ENCODE assay signal across 1 cellular context in genomic region chr19:57406516-57407123, GRCh38.
TF ChIP-seq lines count a peak whose summit lies in the region.

No MANE protein-coding gene starts in this region.

TF ChIP-seq in HepG2, 621 proteins besides CTCF, POLR2A, EP300 and RAD21 (continued from another document and continues in another):
- TF ChIP-seq, protein P1, sequence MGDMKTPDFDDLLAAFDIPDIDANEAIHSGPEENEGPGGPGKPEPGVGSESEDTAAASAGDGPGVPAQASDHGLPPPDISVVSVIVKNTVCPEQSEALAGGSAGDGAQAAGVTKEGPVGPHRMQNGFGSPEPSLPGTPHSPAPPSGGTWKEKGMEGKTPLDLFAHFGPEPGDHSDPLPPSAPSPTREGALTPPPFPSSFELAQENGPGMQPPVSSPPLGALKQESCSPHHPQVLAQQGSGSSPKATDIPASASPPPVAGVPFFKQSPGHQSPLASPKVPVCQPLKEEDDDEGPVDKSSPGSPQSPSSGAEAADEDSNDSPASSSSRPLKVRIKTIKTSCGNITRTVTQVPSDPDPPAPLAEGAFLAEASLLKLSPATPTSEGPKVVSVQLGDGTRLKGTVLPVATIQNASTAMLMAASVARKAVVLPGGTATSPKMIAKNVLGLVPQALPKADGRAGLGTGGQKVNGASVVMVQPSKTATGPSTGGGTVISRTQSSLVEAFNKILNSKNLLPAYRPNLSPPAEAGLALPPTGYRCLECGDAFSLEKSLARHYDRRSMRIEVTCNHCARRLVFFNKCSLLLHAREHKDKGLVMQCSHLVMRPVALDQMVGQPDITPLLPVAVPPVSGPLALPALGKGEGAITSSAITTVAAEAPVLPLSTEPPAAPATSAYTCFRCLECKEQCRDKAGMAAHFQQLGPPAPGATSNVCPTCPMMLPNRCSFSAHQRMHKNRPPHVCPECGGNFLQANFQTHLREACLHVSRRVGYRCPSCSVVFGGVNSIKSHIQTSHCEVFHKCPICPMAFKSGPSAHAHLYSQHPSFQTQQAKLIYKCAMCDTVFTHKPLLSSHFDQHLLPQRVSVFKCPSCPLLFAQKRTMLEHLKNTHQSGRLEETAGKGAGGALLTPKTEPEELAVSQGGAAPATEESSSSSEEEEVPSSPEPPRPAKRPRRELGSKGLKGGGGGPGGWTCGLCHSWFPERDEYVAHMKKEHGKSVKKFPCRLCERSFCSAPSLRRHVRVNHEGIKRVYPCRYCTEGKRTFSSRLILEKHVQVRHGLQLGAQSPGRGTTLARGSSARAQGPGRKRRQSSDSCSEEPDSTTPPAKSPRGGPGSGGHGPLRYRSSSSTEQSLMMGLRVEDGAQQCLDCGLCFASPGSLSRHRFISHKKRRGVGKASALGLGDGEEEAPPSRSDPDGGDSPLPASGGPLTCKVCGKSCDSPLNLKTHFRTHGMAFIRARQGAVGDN (CRISPR knock-in tag; IDR thresholded peaks at IDR 0.05) = peak; percentile 40
- TF ChIP-seq CC2D1A (CRISPR knock-in tag; IDR thresholded peaks at IDR 0.05) (no peak), NFKB2 (CRISPR knock-in tag; IDR thresholded peaks at IDR 0.05; ENCODE audit: borderline replicate concordance) (peak; percentile 45; the same call in 1 of the 2 replicates), ZNF143 (CRISPR knock-in tag; IDR thresholded peaks at IDR 0.05) (peak; percentile 62; the same call in 1 of the 2 replicates), FOSL2 (CRISPR knock-in tag; IDR thresholded peaks at IDR 0.05) (0 out of 2 replicates have a peak, but pooled peaks have one; percentile 30), ZFP62 (CRISPR knock-in tag; IDR thresholded peaks at IDR 0.05) (no peak), IKZF5 (CRISPR knock-in tag; IDR thresholded peaks at IDR 0.05) (0 out of 2 replicates have a peak, but pooled peaks have one; percentile 17), KMT2A (CRISPR knock-in tag; IDR thresholded peaks at IDR 0.05) (peak; percentile 39; the same call in 1 of the 2 replicates), ZNF605 (CRISPR knock-in tag; IDR thresholded peaks at IDR 0.05) (peak; percentile 52; the same call in 1 of the 2 replicates), HCFC1 (IDR thresholded peaks at IDR 0.05; ENCODE audit: low read depth, low read length) (0 out of 2 replicates have a peak, but pooled peaks have one; percentile 18), SP1 (IDR thresholded peaks at IDR 0.05) (no peak), SP1 (CRISPR knock-in tag; IDR thresholded peaks at IDR 0.05) (0 out of 2 replicates have a peak, but pooled peaks have one; percentile 20), XRCC5 (optimal IDR thresholded peaks at IDR 0.05; ENCODE audit: low read length) (peak; percentile 92), PHF8 (CRISPR knock-in tag; IDR thresholded peaks at IDR 0.05) (0 out of 2 replicates have a peak, but pooled peaks have one; percentile 16), ZBTB38 (CRISPR knock-in tag; IDR thresholded peaks at IDR 0.05) (peak; percentile 45; the same call in 1 of the 2 replicates), GABPB1 (CRISPR knock-in tag; IDR thresholded peaks at IDR 0.05) (peak; percentile 51; the same call in 1 of the 2 replicates), TBX2 (CRISPR knock-in tag; IDR thresholded peaks at IDR 0.05; ENCODE audit: borderline replicate concordance) (0 out of 2 replicates have a peak, but pooled peaks have one; percentile 22), ZSCAN12 (CRISPR knock-in tag; IDR thresholded peaks at IDR 0.05) (no peak), ASH2L (IDR thresholded peaks at IDR 0.05; ENCODE audit: insufficient read length, low read depth, low read length) (peak; percentile 40), GATAD1 (CRISPR knock-in tag; IDR thresholded peaks at IDR 0.05) (peak; percentile 69; the same call in 1 of the 2 replicates), SAP130 (CRISPR knock-in tag; IDR thresholded peaks at IDR 0.05; ENCODE audit: low read depth) (peak; percentile 52; the same call in 1 of the 2 replicates), NBN (conservative IDR thresholded peaks at IDR 0.05) (no peak), ATF2 (CRISPR knock-in tag; IDR thresholded peaks at IDR 0.05) (peak; percentile 42; the same call in 1 of the 2 replicates), MIER3 (CRISPR knock-in tag; IDR thresholded peaks at IDR 0.05; ENCODE audit: borderline replicate concordance) (peak; percentile 65; the same call in 1 of the 2 replicates), ZNF766 (CRISPR knock-in tag; IDR thresholded peaks at IDR 0.05; ENCODE audit: borderline replicate concordance) (no peak), SNAI1 (CRISPR knock-in tag; IDR thresholded peaks at IDR 0.05; ENCODE audit: borderline replicate concordance) (no peak), BRCA1 (CRISPR knock-in tag; IDR thresholded peaks at IDR 0.05) (0 out of 2 replicates have a peak, but pooled peaks have one; percentile 26), CEBPB (IDR thresholded peaks at IDR 0.05; ENCODE audit: borderline replicate concordance, low read depth, low read length) (peak; percentile 84), SPEN (CRISPR knock-in tag; IDR thresholded peaks at IDR 0.05; ENCODE audit: low read depth) (0 out of 2 replicates have a peak, but pooled peaks have one; percentile 60), ZNF235 (CRISPR knock-in tag; IDR thresholded peaks at IDR 0.05; ENCODE audit: borderline replicate concordance) (no peak), ZBTB7B (CRISPR knock-in tag; IDR thresholded peaks at IDR 0.05) (0 out of 2 replicates have a peak, but pooled peaks have one; percentile 56), JUNB (CRISPR knock-in tag; IDR thresholded peaks at IDR 0.05; ENCODE audit: borderline replicate concordance) (no peak), ZNF343 (CRISPR knock-in tag; IDR thresholded peaks at IDR 0.05) (no peak), ZNF614 (CRISPR knock-in tag; IDR thresholded peaks at IDR 0.05; ENCODE audit: borderline replicate concordance) (peak; percentile 43; the same call in 1 of the 2 replicates), ZNF30 (CRISPR knock-in tag; IDR thresholded peaks at IDR 0.05) (no peak), PHF21A (CRISPR knock-in tag; IDR thresholded peaks at IDR 0.05) (0 out of 2 replicates have a peak, but pooled peaks have one; percentile 24), SRF (IDR thresholded peaks at IDR 0.05; ENCODE audit: low read depth, low read length) (no peak), HOXA3 (CRISPR knock-in tag; IDR thresholded peaks at IDR 0.05) (peak; percentile 71)
- TF ChIP-seq, protein P2, sequence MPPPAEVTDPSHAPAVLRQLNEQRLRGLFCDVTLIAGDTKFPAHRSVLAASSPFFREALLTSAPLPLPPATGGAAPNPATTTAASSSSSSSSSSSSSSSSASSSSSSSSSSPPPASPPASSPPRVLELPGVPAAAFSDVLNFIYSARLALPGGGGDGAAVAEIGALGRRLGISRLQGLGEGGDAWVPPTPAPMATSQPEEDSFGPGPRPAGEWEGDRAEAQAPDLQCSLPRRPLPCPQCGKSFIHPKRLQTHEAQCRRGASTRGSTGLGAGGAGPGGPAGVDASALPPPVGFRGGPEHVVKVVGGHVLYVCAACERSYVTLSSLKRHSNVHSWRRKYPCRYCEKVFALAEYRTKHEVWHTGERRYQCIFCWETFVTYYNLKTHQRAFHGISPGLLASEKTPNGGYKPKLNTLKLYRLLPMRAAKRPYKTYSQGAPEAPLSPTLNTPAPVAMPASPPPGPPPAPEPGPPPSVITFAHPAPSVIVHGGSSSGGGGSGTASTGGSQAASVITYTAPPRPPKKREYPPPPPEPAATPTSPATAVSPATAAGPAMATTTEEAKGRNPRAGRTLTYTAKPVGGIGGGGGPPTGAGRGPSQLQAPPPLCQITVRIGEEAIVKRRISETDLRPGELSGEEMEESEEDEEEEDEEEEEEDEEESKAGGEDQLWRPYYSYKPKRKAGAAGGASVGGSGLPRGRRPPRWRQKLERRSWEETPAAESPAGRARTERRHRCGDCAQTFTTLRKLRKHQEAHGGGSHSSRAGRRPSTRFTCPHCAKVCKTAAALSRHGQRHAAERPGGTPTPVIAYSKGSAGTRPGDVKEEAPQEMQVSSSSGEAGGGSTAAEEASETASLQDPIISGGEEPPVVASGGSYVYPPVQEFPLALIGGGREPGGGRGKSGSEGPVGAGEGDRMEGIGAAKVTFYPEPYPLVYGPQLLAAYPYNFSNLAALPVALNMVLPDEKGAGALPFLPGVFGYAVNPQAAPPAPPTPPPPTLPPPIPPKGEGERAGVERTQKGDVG (CRISPR knock-in tag; IDR thresholded peaks at IDR 0.05; ENCODE audit: borderline replicate concordance) = peak; percentile 41; the same call in 1 of the 2 replicates
- TF ChIP-seq, protein P3, sequence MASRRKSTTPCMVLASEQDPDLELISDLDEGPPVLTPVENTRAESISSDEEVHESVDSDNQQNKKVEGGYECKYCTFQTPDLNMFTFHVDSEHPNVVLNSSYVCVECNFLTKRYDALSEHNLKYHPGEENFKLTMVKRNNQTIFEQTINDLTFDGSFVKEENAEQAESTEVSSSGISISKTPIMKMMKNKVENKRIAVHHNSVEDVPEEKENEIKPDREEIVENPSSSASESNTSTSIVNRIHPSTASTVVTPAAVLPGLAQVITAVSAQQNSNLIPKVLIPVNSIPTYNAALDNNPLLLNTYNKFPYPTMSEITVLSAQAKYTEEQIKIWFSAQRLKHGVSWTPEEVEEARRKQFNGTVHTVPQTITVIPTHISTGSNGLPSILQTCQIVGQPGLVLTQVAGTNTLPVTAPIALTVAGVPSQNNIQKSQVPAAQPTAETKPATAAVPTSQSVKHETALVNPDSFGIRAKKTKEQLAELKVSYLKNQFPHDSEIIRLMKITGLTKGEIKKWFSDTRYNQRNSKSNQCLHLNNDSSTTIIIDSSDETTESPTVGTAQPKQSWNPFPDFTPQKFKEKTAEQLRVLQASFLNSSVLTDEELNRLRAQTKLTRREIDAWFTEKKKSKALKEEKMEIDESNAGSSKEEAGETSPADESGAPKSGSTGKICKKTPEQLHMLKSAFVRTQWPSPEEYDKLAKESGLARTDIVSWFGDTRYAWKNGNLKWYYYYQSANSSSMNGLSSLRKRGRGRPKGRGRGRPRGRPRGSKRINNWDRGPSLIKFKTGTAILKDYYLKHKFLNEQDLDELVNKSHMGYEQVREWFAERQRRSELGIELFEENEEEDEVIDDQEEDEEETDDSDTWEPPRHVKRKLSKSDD (CRISPR knock-in tag; IDR thresholded peaks at IDR 0.05; ENCODE audit: low read depth) = no peak
- TF ChIP-seq, protein P4, sequence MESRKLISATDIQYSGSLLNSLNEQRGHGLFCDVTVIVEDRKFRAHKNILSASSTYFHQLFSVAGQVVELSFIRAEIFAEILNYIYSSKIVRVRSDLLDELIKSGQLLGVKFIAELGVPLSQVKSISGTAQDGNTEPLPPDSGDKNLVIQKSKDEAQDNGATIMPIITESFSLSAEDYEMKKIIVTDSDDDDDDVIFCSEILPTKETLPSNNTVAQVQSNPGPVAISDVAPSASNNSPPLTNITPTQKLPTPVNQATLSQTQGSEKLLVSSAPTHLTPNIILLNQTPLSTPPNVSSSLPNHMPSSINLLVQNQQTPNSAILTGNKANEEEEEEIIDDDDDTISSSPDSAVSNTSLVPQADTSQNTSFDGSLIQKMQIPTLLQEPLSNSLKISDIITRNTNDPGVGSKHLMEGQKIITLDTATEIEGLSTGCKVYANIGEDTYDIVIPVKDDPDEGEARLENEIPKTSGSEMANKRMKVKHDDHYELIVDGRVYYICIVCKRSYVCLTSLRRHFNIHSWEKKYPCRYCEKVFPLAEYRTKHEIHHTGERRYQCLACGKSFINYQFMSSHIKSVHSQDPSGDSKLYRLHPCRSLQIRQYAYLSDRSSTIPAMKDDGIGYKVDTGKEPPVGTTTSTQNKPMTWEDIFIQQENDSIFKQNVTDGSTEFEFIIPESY (CRISPR knock-in tag; IDR thresholded peaks at IDR 0.05) = peak; percentile 41; the same call in 1 of the 2 replicates
- TF ChIP-seq, protein P5, sequence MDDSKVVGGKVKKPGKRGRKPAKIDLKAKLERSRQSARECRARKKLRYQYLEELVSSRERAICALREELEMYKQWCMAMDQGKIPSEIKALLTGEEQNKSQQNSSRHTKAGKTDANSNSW (CRISPR knock-in tag; IDR thresholded peaks at IDR 0.05; ENCODE audit: borderline replicate concordance) = no peak
- TF ChIP-seq, protein P6, sequence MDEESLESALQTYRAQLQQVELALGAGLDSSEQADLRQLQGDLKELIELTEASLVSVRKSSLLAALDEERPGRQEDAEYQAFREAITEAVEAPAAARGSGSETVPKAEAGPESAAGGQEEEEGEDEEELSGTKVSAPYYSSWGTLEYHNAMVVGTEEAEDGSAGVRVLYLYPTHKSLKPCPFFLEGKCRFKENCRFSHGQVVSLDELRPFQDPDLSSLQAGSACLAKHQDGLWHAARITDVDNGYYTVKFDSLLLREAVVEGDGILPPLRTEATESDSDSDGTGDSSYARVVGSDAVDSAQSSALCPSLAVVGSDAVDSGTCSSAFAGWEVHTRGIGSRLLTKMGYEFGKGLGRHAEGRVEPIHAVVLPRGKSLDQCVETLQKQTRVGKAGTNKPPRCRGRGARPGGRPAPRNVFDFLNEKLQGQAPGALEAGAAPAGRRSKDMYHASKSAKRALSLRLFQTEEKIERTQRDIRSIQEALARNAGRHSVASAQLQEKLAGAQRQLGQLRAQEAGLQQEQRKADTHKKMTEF (CRISPR knock-in tag; IDR thresholded peaks at IDR 0.05) = 0 out of 2 replicates have a peak, but pooled peaks have one; percentile 16
- TF ChIP-seq, protein P7, sequence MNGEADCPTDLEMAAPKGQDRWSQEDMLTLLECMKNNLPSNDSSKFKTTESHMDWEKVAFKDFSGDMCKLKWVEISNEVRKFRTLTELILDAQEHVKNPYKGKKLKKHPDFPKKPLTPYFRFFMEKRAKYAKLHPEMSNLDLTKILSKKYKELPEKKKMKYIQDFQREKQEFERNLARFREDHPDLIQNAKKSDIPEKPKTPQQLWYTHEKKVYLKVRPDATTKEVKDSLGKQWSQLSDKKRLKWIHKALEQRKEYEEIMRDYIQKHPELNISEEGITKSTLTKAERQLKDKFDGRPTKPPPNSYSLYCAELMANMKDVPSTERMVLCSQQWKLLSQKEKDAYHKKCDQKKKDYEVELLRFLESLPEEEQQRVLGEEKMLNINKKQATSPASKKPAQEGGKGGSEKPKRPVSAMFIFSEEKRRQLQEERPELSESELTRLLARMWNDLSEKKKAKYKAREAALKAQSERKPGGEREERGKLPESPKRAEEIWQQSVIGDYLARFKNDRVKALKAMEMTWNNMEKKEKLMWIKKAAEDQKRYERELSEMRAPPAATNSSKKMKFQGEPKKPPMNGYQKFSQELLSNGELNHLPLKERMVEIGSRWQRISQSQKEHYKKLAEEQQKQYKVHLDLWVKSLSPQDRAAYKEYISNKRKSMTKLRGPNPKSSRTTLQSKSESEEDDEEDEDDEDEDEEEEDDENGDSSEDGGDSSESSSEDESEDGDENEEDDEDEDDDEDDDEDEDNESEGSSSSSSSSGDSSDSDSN (CRISPR knock-in tag; IDR thresholded peaks at IDR 0.05) = 0 out of 2 replicates have a peak, but pooled peaks have one; percentile 16
